1 cellular context compared by ENCODE assay signal in the genomic region with DNA sequence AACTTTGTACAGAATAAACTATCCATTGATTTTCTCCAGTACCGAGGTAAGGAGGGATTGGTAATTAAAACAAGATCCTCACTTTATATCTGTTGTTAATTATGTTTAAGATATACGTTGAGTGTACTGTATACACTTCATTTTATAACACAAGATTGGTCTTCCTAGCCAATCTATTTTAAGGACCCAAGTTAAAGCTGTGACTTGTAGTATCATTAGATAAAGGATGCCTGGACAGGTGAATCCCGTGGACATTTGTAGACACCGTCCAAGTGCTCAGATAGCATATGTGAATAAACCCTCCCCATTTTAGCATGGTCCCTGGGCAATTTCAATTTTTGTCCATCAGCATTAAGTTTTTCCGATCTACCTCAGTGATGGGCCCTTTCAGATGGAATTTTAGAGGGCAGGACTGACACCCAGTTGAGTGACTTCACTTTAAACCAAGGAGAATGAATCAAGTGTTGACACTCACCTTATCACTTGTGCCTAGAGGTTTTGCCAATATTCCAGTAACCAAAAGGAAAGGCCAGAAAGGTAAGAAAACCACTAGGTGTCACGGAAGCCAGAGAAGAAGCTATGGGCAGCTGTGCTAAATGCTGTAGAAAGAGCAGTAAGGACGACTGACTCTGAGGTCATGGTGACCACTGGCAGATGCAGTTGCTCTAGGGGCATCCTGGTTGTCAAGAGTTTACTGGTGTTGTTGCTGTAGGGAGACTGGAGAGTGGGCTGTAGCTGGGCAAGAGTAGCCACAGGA.
A peak's percentile ranks its signal among the peaks of the same experiment; 100 is the strongest.
TF ChIP-seq lines count a peak whose summit lies in the region.

No MANE protein-coding gene starts in this region.

TF ChIP-seq in HepG2, 621 proteins besides CTCF, POLR2A, EP300 and RAD21 (continued from another document and continues in another):
- TF ChIP-seq, protein P1, sequence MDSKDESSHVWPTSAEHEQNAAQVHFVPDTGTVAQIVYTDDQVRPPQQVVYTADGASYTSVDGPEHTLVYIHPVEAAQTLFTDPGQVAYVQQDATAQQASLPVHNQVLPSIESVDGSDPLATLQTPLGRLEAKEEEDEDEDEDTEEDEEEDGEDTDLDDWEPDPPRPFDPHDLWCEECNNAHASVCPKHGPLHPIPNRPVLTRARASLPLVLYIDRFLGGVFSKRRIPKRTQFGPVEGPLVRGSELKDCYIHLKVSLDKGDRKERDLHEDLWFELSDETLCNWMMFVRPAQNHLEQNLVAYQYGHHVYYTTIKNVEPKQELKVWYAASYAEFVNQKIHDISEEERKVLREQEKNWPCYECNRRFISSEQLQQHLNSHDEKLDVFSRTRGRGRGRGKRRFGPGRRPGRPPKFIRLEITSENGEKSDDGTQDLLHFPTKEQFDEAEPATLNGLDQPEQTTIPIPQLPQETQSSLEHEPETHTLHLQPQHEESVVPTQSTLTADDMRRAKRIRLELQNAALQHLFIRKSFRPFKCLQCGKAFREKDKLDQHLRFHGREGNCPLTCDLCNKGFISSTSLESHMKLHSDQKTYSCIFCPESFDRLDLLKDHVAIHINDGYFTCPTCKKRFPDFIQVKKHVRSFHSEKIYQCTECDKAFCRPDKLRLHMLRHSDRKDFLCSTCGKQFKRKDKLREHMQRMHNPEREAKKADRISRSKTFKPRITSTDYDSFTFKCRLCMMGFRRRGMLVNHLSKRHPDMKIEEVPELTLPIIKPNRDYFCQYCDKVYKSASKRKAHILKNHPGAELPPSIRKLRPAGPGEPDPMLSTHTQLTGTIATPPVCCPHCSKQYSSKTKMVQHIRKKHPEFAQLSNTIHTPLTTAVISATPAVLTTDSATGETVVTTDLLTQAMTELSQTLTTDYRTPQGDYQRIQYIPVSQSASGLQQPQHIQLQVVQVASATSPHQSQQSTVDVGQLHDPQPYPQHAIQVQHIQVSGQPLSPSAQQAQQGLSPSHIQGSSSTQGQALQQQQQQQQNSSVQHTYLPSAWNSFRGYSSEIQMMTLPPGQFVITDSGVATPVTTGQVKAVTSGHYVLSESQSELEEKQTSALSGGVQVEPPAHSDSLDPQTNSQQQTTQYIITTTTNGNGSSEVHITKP (CRISPR knock-in tag; IDR thresholded peaks at IDR 0.05; ENCODE audit: low read depth) = no peak
- TF ChIP-seq, protein P2, sequence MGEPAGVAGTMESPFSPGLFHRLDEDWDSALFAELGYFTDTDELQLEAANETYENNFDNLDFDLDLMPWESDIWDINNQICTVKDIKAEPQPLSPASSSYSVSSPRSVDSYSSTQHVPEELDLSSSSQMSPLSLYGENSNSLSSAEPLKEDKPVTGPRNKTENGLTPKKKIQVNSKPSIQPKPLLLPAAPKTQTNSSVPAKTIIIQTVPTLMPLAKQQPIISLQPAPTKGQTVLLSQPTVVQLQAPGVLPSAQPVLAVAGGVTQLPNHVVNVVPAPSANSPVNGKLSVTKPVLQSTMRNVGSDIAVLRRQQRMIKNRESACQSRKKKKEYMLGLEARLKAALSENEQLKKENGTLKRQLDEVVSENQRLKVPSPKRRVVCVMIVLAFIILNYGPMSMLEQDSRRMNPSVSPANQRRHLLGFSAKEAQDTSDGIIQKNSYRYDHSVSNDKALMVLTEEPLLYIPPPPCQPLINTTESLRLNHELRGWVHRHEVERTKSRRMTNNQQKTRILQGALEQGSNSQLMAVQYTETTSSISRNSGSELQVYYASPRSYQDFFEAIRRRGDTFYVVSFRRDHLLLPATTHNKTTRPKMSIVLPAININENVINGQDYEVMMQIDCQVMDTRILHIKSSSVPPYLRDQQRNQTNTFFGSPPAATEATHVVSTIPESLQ (CRISPR knock-in tag; conservative IDR thresholded peaks at IDR 0.05) = 0 out of 2 replicates have a peak, but pooled peaks have one; percentile 67
- TF ChIP-seq ARHGAP35 (CRISPR knock-in tag; IDR thresholded peaks at IDR 0.05; ENCODE audit: borderline replicate concordance) = no peak
- TF ChIP-seq ZNF614 (CRISPR knock-in tag; IDR thresholded peaks at IDR 0.05; ENCODE audit: borderline replicate concordance) = peak; percentile 57; the same call in 1 of the 2 replicates
- no peak for TF ChIP-seq HIVEP1 (CRISPR knock-in tag; IDR thresholded peaks at IDR 0.05)
- peak; percentile 16; the same call in 1 of the 2 replicates for TF ChIP-seq ZNF557 (CRISPR knock-in tag; IDR thresholded peaks at IDR 0.05)
- TF ChIP-seq ZMYM4 (CRISPR knock-in tag; IDR thresholded peaks at IDR 0.05) = no peak; the same call in 1 of the 2 replicates
- no peak for TF ChIP-seq ZNF615 (CRISPR knock-in tag; IDR thresholded peaks at IDR 0.05; ENCODE audit: borderline replicate concordance)
- TF ChIP-seq, protein P3, sequence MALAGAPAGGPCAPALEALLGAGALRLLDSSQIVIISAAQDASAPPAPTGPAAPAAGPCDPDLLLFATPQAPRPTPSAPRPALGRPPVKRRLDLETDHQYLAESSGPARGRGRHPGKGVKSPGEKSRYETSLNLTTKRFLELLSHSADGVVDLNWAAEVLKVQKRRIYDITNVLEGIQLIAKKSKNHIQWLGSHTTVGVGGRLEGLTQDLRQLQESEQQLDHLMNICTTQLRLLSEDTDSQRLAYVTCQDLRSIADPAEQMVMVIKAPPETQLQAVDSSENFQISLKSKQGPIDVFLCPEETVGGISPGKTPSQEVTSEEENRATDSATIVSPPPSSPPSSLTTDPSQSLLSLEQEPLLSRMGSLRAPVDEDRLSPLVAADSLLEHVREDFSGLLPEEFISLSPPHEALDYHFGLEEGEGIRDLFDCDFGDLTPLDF (CRISPR knock-in tag; IDR thresholded peaks at IDR 0.05) = no peak; the same call in none of the 2 replicates
- TF ChIP-seq, protein P4, sequence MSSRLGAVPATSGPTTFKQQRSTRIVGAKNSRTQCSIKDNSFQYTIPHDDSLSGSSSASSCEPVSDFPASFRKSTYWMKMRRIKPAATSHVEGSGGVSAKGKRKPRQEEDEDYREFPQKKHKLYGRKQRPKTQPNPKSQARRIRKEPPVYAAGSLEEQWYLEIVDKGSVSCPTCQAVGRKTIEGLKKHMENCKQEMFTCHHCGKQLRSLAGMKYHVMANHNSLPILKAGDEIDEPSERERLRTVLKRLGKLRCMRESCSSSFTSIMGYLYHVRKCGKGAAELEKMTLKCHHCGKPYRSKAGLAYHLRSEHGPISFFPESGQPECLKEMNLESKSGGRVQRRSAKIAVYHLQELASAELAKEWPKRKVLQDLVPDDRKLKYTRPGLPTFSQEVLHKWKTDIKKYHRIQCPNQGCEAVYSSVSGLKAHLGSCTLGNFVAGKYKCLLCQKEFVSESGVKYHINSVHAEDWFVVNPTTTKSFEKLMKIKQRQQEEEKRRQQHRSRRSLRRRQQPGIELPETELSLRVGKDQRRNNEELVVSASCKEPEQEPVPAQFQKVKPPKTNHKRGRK (CRISPR knock-in tag; IDR thresholded peaks at IDR 0.05) = no peak
- TF ChIP-seq NR1H2 (CRISPR knock-in tag; IDR thresholded peaks at IDR 0.05; ENCODE audit: borderline replicate concordance, low read depth) = no peak
- TF ChIP-seq RBM22 (optimal IDR thresholded peaks at IDR 0.05; ENCODE audit: low read length) = peak; percentile 100
- TF ChIP-seq SNAI1 (CRISPR knock-in tag; IDR thresholded peaks at IDR 0.05; ENCODE audit: borderline replicate concordance) = no peak
- no peak for TF ChIP-seq ZNF652 (CRISPR knock-in tag; IDR thresholded peaks at IDR 0.05; ENCODE audit: borderline replicate concordance, low read depth)
- TF ChIP-seq, protein P5, sequence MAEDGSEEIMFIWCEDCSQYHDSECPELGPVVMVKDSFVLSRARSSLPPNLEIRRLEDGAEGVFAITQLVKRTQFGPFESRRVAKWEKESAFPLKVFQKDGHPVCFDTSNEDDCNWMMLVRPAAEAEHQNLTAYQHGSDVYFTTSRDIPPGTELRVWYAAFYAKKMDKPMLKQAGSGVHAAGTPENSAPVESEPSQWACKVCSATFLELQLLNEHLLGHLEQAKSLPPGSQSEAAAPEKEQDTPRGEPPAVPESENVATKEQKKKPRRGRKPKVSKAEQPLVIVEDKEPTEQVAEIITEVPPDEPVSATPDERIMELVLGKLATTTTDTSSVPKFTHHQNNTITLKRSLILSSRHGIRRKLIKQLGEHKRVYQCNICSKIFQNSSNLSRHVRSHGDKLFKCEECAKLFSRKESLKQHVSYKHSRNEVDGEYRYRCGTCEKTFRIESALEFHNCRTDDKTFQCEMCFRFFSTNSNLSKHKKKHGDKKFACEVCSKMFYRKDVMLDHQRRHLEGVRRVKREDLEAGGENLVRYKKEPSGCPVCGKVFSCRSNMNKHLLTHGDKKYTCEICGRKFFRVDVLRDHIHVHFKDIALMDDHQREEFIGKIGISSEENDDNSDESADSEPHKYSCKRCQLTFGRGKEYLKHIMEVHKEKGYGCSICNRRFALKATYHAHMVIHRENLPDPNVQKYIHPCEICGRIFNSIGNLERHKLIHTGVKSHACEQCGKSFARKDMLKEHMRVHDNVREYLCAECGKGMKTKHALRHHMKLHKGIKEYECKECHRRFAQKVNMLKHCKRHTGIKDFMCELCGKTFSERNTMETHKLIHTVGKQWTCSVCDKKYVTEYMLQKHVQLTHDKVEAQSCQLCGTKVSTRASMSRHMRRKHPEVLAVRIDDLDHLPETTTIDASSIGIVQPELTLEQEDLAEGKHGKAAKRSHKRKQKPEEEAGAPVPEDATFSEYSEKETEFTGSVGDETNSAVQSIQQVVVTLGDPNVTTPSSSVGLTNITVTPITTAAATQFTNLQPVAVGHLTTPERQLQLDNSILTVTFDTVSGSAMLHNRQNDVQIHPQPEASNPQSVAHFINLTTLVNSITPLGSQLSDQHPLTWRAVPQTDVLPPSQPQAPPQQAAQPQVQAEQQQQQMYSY (CRISPR knock-in tag; IDR thresholded peaks at IDR 0.05) = no peak
- no peak for TF ChIP-seq ZNF263 (CRISPR knock-in tag; IDR thresholded peaks at IDR 0.05)
- TF ChIP-seq KLF6 (CRISPR knock-in tag; IDR thresholded peaks at IDR 0.05) = no peak
- peak; percentile 14; the same call in 1 of the 2 replicates for TF ChIP-seq ZNF562 (CRISPR knock-in tag; IDR thresholded peaks at IDR 0.05; ENCODE audit: borderline replicate concordance)
- no peak for TF ChIP-seq KDM4B (CRISPR knock-in tag; IDR thresholded peaks at IDR 0.05)
- TF ChIP-seq, protein P6, sequence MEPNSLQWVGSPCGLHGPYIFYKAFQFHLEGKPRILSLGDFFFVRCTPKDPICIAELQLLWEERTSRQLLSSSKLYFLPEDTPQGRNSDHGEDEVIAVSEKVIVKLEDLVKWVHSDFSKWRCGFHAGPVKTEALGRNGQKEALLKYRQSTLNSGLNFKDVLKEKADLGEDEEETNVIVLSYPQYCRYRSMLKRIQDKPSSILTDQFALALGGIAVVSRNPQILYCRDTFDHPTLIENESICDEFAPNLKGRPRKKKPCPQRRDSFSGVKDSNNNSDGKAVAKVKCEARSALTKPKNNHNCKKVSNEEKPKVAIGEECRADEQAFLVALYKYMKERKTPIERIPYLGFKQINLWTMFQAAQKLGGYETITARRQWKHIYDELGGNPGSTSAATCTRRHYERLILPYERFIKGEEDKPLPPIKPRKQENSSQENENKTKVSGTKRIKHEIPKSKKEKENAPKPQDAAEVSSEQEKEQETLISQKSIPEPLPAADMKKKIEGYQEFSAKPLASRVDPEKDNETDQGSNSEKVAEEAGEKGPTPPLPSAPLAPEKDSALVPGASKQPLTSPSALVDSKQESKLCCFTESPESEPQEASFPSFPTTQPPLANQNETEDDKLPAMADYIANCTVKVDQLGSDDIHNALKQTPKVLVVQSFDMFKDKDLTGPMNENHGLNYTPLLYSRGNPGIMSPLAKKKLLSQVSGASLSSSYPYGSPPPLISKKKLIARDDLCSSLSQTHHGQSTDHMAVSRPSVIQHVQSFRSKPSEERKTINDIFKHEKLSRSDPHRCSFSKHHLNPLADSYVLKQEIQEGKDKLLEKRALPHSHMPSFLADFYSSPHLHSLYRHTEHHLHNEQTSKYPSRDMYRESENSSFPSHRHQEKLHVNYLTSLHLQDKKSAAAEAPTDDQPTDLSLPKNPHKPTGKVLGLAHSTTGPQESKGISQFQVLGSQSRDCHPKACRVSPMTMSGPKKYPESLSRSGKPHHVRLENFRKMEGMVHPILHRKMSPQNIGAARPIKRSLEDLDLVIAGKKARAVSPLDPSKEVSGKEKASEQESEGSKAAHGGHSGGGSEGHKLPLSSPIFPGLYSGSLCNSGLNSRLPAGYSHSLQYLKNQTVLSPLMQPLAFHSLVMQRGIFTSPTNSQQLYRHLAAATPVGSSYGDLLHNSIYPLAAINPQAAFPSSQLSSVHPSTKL (CRISPR knock-in tag; IDR thresholded peaks at IDR 0.05) = peak; percentile 19; the same call in 1 of the 2 replicates
- TF ChIP-seq ZNF816 (CRISPR knock-in tag; IDR thresholded peaks at IDR 0.05; ENCODE audit: borderline replicate concordance) = peak; percentile 16; the same call in 1 of the 2 replicates
- no peak for TF ChIP-seq DMAP1 (CRISPR knock-in tag; IDR thresholded peaks at IDR 0.05)
- peak; percentile 15; the same call in 1 of the 2 replicates for TF ChIP-seq MIER2 (CRISPR knock-in tag; IDR thresholded peaks at IDR 0.05)
- TF ChIP-seq GATAD1 (CRISPR knock-in tag; IDR thresholded peaks at IDR 0.05) = no peak; the same call in 1 of the 2 replicates
- TF ChIP-seq ZNF619 (CRISPR knock-in tag; IDR thresholded peaks at IDR 0.05) = no peak
- TF ChIP-seq SMARCC2 (IDR thresholded peaks at IDR 0.05) = no peak
- TF ChIP-seq, protein P7, sequence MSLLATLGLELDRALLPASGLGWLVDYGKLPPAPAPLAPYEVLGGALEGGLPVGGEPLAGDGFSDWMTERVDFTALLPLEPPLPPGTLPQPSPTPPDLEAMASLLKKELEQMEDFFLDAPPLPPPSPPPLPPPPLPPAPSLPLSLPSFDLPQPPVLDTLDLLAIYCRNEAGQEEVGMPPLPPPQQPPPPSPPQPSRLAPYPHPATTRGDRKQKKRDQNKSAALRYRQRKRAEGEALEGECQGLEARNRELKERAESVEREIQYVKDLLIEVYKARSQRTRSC (CRISPR knock-in tag; IDR thresholded peaks at IDR 0.05; ENCODE audit: low read depth) = no peak
- no peak for TF ChIP-seq RAD51 (IDR thresholded peaks at IDR 0.05; ENCODE audit: borderline replicate concordance)
- TF ChIP-seq, protein P8, sequence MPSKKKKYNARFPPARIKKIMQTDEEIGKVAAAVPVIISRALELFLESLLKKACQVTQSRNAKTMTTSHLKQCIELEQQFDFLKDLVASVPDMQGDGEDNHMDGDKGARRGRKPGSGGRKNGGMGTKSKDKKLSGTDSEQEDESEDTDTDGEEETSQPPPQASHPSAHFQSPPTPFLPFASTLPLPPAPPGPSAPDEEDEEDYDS (CRISPR knock-in tag; IDR thresholded peaks at IDR 0.05) = no peak
- TF ChIP-seq, protein P9, sequence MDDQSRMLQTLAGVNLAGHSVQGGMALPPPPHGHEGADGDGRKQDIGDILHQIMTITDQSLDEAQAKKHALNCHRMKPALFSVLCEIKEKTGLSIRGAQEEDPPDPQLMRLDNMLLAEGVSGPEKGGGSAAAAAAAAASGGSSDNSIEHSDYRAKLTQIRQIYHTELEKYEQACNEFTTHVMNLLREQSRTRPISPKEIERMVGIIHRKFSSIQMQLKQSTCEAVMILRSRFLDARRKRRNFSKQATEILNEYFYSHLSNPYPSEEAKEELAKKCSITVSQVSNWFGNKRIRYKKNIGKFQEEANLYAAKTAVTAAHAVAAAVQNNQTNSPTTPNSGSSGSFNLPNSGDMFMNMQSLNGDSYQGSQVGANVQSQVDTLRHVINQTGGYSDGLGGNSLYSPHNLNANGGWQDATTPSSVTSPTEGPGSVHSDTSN (CRISPR knock-in tag; IDR thresholded peaks at IDR 0.05; ENCODE audit: borderline replicate concordance) = no peak
- no peak for TF ChIP-seq ZSCAN31 (CRISPR knock-in tag; IDR thresholded peaks at IDR 0.05; ENCODE audit: low read depth)
- TF ChIP-seq HOXA9 (CRISPR knock-in tag; IDR thresholded peaks at IDR 0.05; ENCODE audit: borderline replicate concordance) = 0 out of 2 replicates have a peak, but pooled peaks have one; percentile 48
- TF ChIP-seq ZNF24 (IDR thresholded peaks at IDR 0.05) = no peak
